15 cellular contexts compared by ENCODE assay signal in the genomic region with DNA sequence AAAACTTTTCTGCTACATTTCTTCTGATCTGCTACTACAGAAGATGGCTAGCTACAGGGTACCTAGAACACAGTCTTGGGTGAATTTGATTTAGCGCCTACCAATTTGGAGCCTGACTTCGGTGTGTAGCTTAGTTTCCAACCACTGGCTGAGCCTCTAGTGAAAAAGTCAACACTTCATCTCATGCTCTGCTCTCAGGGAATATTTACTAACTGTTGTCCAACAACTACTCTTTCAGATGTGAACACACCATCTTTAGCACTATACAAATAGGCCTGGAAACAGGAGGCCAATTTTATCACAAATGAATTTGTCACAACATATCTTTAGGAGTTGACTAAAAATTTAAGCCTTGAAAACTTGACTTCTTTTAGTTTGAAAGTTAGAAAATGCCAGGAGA.
DNase-seq lines count a peak whose midpoint lies in the region; ATAC-seq and TF ChIP-seq lines count a peak whose summit lies in the region.
"Had no signal": no experiment of that assay in that cellular context is flagged by ENCODE, and none has a peak within 500 bp of the region (broad histone marks: within the 10 kb centered on the region; RNA-seq: fewer than 3 reads in every experiment).

No MANE protein-coding gene starts in this region.

- H3K27me3 Mint-ChIP-seq in stimulated activated naive CD8-positive, alpha-beta T cell treated with anti-CD3 and anti-CD28 coated beads, Interleukin-15, amount 100 ng/mL, for 72 hours: no peaks in the 10 kb centered on the region
- H3K27me3 Mint-ChIP-seq: B cell had no signal

- H3K4me3 ChIP-seq in left lung: no peak overlapping the region
- H3K4me3 ChIP-seq: BLaER1 treated with 17β-estradiol and CSF1 and Interleukin-3, amounts not matched to agents 10 nM and 100 nM; GM12878 had no signal

- H3K9me3 Mint-ChIP-seq in stimulated activated naive CD8-positive, alpha-beta T cell treated with anti-CD3 and anti-CD28 coated beads, Interleukin-15, amount 100 ng/mL, for 72 hours: no peaks in the 10 kb centered on the region
- H3K9me3 Mint-ChIP-seq: CD8-positive, alpha-beta T cell; H9 had no signal

- ATAC-seq in stimulated activated naive CD8-positive, alpha-beta T cell treated with anti-CD3 and anti-CD28 coated beads, Interleukin-15, amount 100 ng/mL, for 72 hours: no peak
- ATAC-seq in stimulated activated naive CD8-positive, alpha-beta T cell treated with anti-CD3 and anti-CD28 coated beads, Interleukin-15, Interleukin-2, amounts not matched to agents 100 U/mL and 50 U/mL, for 24 hours: no peak
- ATAC-seq in left lung: peak; percentile 89
- ATAC-seq: CD8-positive, alpha-beta T cell; GM12878 had no signal

- H3K36me3 ChIP-seq in left lung: no peaks in the 10 kb centered on the region
- H3K36me3 ChIP-seq: BLaER1 treated with 17β-estradiol and CSF1 and Interleukin-3, amounts not matched to agents 10 nM and 100 nM had no signal

- H3K27me3 ChIP-seq in left lung: peaks cover 10 to 46% of the 10 kb centered on the region in 2 donors
- H3K27me3 ChIP-seq: BLaER1 treated with 17β-estradiol and CSF1 and Interleukin-3, amounts not matched to agents 10 nM and 100 nM had no signal

- DNase-seq in NCI-H510A treated with DMSO at 0.1 percent for 48 hours (lab: John Stamatoyannopoulos, UW) (peak; percentile 25), NCI-H510A (lab: John Stamatoyannopoulos, UW) (no peak), left lung (no peak), T-helper 1 cell (no peak), NCI-H446 (lab: John Stamatoyannopoulos, UW) (no peak)
- DNase-seq in stimulated activated naive CD8-positive, alpha-beta T cell treated with anti-CD3 and anti-CD28 coated beads, Interleukin-15, amount 100 ng/mL, for 72 hours: no peak
- DNase-seq in stimulated activated naive CD8-positive, alpha-beta T cell treated with anti-CD3 and anti-CD28 coated beads, Interleukin-15, Interleukin-2, amounts not matched to agents 100 U/mL and 50 U/mL, for 24 hours: no peak
- DNase-seq: CD8-positive, alpha-beta T cell; DMS 273 treated with DMSO at 0.1 percent for 48 hours; DND-41; EL; H9 had no signal

- peaks cover 16% of the 10 kb centered on the region for H3K4me1 Mint-ChIP-seq in stimulated activated naive CD8-positive, alpha-beta T cell treated with anti-CD3 and anti-CD28 coated beads, Interleukin-15, amount 100 ng/mL, for 72 hours
- H3K4me1 Mint-ChIP-seq: B cell, H9 had no signal

- H3K27ac Mint-ChIP-seq in stimulated activated naive CD8-positive, alpha-beta T cell treated with anti-CD3 and anti-CD28 coated beads, Interleukin-15, amount 100 ng/mL, for 72 hours: peak overlapping the region; percentile 48 to 50
- H3K27ac Mint-ChIP-seq: B cell; CD8-positive, alpha-beta T cell; H9 had no signal

- H3K27ac ChIP-seq in left lung: no peak overlapping the region
- H3K27ac ChIP-seq: BLaER1 treated with 17β-estradiol and CSF1 and Interleukin-3, amounts not matched to agents 10 nM and 100 nM had no signal

- no peaks in the 10 kb centered on the region for H3K4me1 ChIP-seq in left lung
- H3K4me1 ChIP-seq: BLaER1 treated with 17β-estradiol and CSF1 and Interleukin-3, amounts not matched to agents 10 nM and 100 nM had no signal

- no peak for TF ChIP-seq CTCF in left lung (IDR thresholded peaks at IDR 0.05)

- intact Hi-C loops in left lung (cut with DNase I): no loop called here

- H3K9me3 ChIP-seq in left lung: no peaks in the 10 kb centered on the region
- H3K9me3 ChIP-seq: BLaER1 treated with 17β-estradiol and CSF1 and Interleukin-3, amounts not matched to agents 10 nM and 100 nM had no signal

- no peak overlapping the region for H3K4me3 Mint-ChIP-seq in stimulated activated naive CD8-positive, alpha-beta T cell treated with anti-CD3 and anti-CD28 coated beads, Interleukin-15, amount 100 ng/mL, for 72 hours
- H3K4me3 Mint-ChIP-seq: B cell; CD8-positive, alpha-beta T cell; H9 had no signal
